In the genomic region with DNA sequence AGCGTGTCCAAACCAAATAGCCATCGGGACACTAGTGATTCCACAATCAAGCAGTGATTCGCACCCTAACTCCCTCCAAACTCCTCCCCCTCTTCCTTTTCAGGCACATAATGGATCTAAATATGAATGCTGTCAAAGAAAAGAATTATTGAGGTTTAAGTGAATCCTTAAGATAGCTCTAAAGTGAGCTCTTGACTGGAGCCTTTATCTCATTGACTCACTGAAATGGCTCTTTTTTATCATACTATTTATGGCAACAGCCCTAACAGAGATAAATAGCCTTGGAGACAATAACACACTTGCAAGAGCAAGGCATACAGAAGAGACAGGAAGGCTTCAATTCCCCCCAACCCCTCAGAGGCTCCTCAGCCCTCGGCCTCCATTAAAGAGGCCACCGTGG, we compare ENCODE assay signal across 1 cellular context.
TF ChIP-seq lines count a peak whose summit lies in the region.

No MANE protein-coding gene starts in this region.

TF ChIP-seq in GM23338, 12 proteins besides CTCF, POLR2A, EP300 and RAD21 (continued from another document):
- TF ChIP-seq, protein P1, sequence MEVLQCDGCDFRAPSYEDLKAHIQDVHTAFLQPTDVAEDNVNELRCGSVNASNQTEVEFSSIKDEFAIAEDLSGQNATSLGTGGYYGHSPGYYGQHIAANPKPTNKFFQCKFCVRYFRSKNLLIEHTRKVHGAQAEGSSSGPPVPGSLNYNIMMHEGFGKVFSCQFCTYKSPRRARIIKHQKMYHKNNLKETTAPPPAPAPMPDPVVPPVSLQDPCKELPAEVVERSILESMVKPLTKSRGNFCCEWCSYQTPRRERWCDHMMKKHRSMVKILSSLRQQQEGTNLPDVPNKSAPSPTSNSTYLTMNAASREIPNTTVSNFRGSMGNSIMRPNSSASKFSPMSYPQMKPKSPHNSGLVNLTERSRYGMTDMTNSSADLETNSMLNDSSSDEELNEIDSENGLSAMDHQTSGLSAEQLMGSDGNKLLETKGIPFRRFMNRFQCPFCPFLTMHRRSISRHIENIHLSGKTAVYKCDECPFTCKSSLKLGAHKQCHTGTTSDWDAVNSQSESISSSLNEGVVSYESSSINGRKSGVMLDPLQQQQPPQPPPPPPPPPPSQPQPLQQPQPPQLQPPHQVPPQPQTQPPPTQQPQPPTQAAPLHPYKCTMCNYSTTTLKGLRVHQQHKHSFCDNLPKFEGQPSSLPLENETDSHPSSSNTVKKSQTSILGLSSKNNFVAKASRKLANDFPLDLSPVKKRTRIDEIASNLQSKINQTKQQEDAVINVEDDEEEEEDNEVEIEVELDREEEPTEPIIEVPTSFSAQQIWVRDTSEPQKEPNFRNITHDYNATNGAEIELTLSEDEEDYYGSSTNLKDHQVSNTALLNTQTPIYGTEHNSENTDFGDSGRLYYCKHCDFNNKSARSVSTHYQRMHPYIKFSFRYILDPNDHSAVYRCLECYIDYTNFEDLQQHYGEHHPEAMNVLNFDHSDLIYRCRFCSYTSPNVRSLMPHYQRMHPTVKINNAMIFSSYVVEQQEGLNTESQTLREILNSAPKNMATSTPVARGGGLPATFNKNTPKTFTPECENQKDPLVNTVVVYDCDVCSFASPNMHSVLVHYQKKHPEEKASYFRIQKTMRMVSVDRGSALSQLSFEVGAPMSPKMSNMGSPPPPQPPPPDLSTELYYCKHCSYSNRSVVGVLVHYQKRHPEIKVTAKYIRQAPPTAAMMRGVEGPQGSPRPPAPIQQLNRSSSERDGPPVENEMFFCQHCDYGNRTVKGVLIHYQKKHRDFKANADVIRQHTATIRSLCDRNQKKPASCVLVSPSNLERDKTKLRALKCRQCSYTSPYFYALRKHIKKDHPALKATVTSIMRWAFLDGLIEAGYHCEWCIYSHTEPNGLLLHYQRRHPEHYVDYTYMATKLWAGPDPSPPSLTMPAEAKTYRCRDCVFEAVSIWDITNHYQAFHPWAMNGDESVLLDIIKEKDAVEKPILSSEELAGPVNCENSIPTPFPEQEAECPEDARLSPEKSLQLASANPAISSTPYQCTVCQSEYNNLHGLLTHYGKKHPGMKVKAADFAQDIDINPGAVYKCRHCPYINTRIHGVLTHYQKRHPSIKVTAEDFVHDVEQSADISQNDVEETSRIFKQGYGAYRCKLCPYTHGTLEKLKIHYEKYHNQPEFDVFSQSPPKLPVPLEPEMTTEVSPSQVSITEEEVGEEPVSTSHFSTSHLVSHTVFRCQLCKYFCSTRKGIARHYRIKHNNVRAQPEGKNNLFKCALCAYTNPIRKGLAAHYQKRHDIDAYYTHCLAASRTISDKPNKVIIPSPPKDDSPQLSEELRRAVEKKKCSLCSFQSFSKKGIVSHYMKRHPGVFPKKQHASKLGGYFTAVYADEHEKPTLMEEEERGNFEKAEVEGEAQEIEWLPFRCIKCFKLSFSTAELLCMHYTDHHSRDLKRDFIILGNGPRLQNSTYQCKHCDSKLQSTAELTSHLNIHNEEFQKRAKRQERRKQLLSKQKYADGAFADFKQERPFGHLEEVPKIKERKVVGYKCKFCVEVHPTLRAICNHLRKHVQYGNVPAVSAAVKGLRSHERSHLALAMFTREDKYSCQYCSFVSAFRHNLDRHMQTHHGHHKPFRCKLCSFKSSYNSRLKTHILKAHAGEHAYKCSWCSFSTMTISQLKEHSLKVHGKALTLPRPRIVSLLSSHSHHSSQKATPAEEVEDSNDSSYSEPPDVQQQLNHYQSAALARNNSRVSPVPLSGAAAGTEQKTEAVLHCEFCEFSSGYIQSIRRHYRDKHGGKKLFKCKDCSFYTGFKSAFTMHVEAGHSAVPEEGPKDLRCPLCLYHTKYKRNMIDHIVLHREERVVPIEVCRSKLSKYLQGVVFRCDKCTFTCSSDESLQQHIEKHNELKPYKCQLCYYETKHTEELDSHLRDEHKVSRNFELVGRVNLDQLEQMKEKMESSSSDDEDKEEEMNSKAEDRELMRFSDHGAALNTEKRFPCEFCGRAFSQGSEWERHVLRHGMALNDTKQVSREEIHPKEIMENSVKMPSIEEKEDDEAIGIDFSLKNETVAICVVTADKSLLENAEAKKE (CRISPR knock-in tag; IDR thresholded peaks at IDR 0.05) = no peak
TF ChIP-seq in GM23338: peak in this region for 0.
